In the genomic region with DNA sequence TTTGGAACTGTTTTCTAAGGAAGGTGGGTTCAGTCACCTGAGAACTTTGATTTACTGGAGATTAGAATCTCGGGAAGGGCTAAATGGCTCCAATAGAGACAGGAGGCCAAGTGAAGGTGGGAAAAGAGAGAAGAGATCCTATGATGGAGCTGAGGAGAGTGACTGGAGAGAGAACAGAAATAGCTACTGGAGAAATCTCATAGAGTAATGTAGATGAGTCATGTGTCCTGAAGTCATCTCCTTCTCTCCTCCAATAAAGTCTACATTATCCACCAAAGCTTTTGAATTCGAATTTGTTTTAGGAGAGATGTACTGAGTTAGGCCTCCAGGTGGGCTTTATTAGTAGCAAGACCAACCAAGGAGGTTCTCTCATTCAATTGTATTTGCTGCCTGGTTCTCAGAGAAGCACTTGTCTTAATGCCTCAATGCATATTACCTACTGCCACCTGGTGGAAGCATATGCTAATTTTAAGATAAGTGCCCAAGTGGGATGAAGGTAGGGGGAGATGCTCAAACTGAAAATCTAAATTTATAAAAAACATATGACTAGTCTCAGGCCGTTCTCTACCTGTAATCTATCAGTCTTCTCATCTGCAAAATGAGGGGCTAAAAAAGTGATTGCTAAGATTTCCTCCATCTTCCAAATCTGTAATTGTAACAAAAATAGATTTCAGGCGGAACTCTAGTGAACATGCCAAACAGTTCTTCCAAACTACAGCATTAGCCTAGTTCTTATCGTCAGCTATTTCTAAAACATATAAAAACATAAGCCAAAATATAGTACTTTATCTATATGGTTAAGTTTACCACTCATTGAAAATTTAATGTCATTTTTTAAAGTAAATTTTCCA, we compare ENCODE assay signal across 9 cellular contexts. TPM values are rescaled to one million over a fixed set of nuclear protein-coding genes. Genes with fewer than 3 reads are reported as not detected.
DNase-seq lines count a peak whose midpoint lies in the region; ATAC-seq, FAIRE-seq and TF ChIP-seq lines count a peak whose summit lies in the region.
"Had no signal": no experiment of that assay in that cellular context is flagged by ENCODE, and none has a peak within 500 bp of the region (broad histone marks: within the 10 kb centered on the region; RNA-seq: fewer than 3 reads in every experiment).

No MANE protein-coding gene starts in this region.

- H3K9me3 Mint-ChIP-seq in stimulated activated memory B cell treated with anti-CD40 and anti-IgM and Interleukin-4, amounts not matched to agents 10 μg/mL and 1 μg/mL and 100 μg/mL, for 72 hours, result no peaks in the 10 kb centered on the region

- no peak overlapping the region for H3K27ac Mint-ChIP-seq in stimulated activated memory B cell treated with anti-CD40 and anti-IgM and Interleukin-4, amounts not matched to agents 10 μg/mL and 1 μg/mL and 100 μg/mL, for 72 hours

- no peak overlapping the region for H3K4me3 Mint-ChIP-seq in stimulated activated memory B cell treated with anti-CD40 and anti-IgM and Interleukin-4, amounts not matched to agents 10 μg/mL and 1 μg/mL and 100 μg/mL, for 72 hours

- no peaks in the 10 kb centered on the region for H3K27me3 Mint-ChIP-seq in stimulated activated memory B cell treated with anti-CD40 and anti-IgM and Interleukin-4, amounts not matched to agents 10 μg/mL and 1 μg/mL and 100 μg/mL, for 72 hours

- no peaks in the 10 kb centered on the region for H3K4me1 Mint-ChIP-seq in stimulated activated memory B cell treated with anti-CD40 and anti-IgM and Interleukin-4, amounts not matched to agents 10 μg/mL and 1 μg/mL and 100 μg/mL, for 72 hours

- TF ChIP-seq CTCF in fibroblast of the aortic adventitia (IDR thresholded peaks at IDR 0.05; ENCODE audit: insufficient read depth, low read length), result peak; percentile 61

- peak; percentile 13 for FAIRE-seq in HTR-8/SVneo (lab: Jason Lieb, UNC)

- no peak overlapping the region for H3K4me3 ChIP-seq in fibroblast of the aortic adventitia (ENCODE audit: low read depth, low read length)
- H3K4me3 ChIP-seq: BLaER1 had no signal

- H3K36me3 Mint-ChIP-seq in stimulated activated memory B cell treated with anti-CD40 and anti-IgM and Interleukin-4, amounts not matched to agents 10 μg/mL and 1 μg/mL and 100 μg/mL, for 72 hours, result no peaks in the 10 kb centered on the region

- peak; percentile 48 to 80 (median 48) for DNase-seq in NCI-H1417 (lab: John Stamatoyannopoulos, UW)
- DNase-seq in NCI-H1417 treated with DMSO at 0.1 percent for 48 hours (lab: John Stamatoyannopoulos, UW), result no peak
- DNase-seq in HTR-8/SVneo (ENCODE audit: insufficient read length, low spot score), result peak; percentile 36
- peak; percentile 57 for DNase-seq in fibroblast of the aortic adventitia (ENCODE audit: low read depth)

- peak; percentile 84 for ATAC-seq in GM19395 (IDR thresholded peaks at IDR 0.05; ENCODE audit: unreplicated experiment)
- peak; percentile 80 for ATAC-seq in SK-N-SH treated with all-trans-retinoic acid at 6 μM for 48 hours
- peak; percentile 56 for ATAC-seq in stimulated activated memory B cell treated with anti-CD40 and anti-IgM and Interleukin-4, amounts not matched to agents 10 μg/mL and 1 μg/mL and 100 μg/mL, for 72 hours
- ATAC-seq in HG03439 (IDR thresholded peaks at IDR 0.05; ENCODE audit: unreplicated experiment), result no peak

TF ChIP-seq in SK-N-SH treated with all-trans-retinoic acid at 6 μM for 48 hours, 23 proteins besides CTCF, POLR2A, EP300 and RAD21:
- TF ChIP-seq CSDC2 (CRISPR knock-in tag; IDR thresholded peaks at IDR 0.05), result no peak
- no peak for TF ChIP-seq ARNTL (CRISPR knock-in tag; IDR thresholded peaks at IDR 0.05; ENCODE audit: borderline replicate concordance, low read depth)
- TF ChIP-seq ZFP3 (CRISPR knock-in tag; IDR thresholded peaks at IDR 0.05), result no peak
- TF ChIP-seq ZC3H10 (CRISPR knock-in tag; IDR thresholded peaks at IDR 0.05), result no peak
- TF ChIP-seq, protein P1, sequence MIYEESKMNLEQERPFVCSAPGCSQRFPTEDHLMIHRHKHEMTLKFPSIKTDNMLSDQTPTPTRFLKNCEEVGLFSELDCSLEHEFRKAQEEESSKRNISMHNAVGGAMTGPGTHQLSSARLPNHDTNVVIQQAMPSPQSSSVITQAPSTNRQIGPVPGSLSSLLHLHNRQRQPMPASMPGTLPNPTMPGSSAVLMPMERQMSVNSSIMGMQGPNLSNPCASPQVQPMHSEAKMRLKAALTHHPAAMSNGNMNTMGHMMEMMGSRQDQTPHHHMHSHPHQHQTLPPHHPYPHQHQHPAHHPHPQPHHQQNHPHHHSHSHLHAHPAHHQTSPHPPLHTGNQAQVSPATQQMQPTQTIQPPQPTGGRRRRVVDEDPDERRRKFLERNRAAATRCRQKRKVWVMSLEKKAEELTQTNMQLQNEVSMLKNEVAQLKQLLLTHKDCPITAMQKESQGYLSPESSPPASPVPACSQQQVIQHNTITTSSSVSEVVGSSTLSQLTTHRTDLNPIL (CRISPR knock-in tag; IDR thresholded peaks at IDR 0.05; ENCODE audit: low read depth), result no peak
- TF ChIP-seq ZNF8 (CRISPR knock-in tag; IDR thresholded peaks at IDR 0.05), result no peak
- no peak for TF ChIP-seq TCF4 (CRISPR knock-in tag; IDR thresholded peaks at IDR 0.05; ENCODE audit: borderline replicate concordance)
- no peak for TF ChIP-seq BACH2 (CRISPR knock-in tag; IDR thresholded peaks at IDR 0.05; ENCODE audit: borderline replicate concordance)
- TF ChIP-seq, protein P2, sequence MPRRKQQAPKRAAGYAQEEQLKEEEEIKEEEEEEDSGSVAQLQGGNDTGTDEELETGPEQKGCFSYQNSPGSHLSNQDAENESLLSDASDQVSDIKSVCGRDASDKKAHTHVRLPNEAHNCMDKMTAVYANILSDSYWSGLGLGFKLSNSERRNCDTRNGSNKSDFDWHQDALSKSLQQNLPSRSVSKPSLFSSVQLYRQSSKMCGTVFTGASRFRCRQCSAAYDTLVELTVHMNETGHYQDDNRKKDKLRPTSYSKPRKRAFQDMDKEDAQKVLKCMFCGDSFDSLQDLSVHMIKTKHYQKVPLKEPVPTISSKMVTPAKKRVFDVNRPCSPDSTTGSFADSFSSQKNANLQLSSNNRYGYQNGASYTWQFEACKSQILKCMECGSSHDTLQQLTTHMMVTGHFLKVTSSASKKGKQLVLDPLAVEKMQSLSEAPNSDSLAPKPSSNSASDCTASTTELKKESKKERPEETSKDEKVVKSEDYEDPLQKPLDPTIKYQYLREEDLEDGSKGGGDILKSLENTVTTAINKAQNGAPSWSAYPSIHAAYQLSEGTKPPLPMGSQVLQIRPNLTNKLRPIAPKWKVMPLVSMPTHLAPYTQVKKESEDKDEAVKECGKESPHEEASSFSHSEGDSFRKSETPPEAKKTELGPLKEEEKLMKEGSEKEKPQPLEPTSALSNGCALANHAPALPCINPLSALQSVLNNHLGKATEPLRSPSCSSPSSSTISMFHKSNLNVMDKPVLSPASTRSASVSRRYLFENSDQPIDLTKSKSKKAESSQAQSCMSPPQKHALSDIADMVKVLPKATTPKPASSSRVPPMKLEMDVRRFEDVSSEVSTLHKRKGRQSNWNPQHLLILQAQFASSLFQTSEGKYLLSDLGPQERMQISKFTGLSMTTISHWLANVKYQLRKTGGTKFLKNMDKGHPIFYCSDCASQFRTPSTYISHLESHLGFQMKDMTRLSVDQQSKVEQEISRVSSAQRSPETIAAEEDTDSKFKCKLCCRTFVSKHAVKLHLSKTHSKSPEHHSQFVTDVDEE (CRISPR knock-in tag; IDR thresholded peaks at IDR 0.05), result no peak
- no peak for TF ChIP-seq TOX (CRISPR knock-in tag; IDR thresholded peaks at IDR 0.05; ENCODE audit: borderline replicate concordance)
TF ChIP-seq in SK-N-SH treated with all-trans-retinoic acid at 6 μM for 48 hours: peak in this region for 0.

RNA-seq across cellular contexts. Expression of gene TXK, which starts 24.4 kb away (rescaled TPM):
- 0.25 and 0.90 TPM in 2 replicates for total RNA-seq in fibroblast of the aortic adventitia (ENCODE audit: low replicate concordance)
